ENCODE assay signal across 1 cellular context in genomic region chr6:116570856-116571682, GRCh38.
TF ChIP-seq lines count a peak whose summit lies in the region.

Gene RWDD1 (plus strand): TSS chr6:116571504. CDS start chr6:116571583, 79 bp downstream.

TF ChIP-seq in WTC11, 78 proteins besides CTCF, POLR2A, EP300 and RAD21 (continued from another document):
- TF ChIP-seq ARID4B (CRISPR knock-in tag; IDR thresholded peaks at IDR 0.05; ENCODE audit: borderline replicate concordance) (peak; percentile 58; the same call in 1 of the 2 replicates), HMGXB4 (CRISPR knock-in tag; IDR thresholded peaks at IDR 0.05) (peak; percentile 65; the same call in 1 of the 2 replicates), FOXP1 (CRISPR knock-in tag; IDR thresholded peaks at IDR 0.05; ENCODE audit: borderline replicate concordance) (peak; percentile 66), FOXP4 (CRISPR knock-in tag; IDR thresholded peaks at IDR 0.05) (peak; percentile 90), FOXK1 (CRISPR knock-in tag; IDR thresholded peaks at IDR 0.05) (peak; percentile 92), ZNF263 (CRISPR knock-in tag; IDR thresholded peaks at IDR 0.05; ENCODE audit: low read depth) (no peak), USF1 (CRISPR knock-in tag; IDR thresholded peaks at IDR 0.05) (0 out of 2 replicates have a peak, but pooled peaks have one; percentile 23), SP1 (CRISPR knock-in tag; conservative IDR thresholded peaks at IDR 0.05) (peak; percentile 91), ZNF423 (CRISPR knock-in tag; IDR thresholded peaks at IDR 0.05) (no peak)
